ENCODE assay signal across 8 cellular contexts in the genomic region with DNA sequence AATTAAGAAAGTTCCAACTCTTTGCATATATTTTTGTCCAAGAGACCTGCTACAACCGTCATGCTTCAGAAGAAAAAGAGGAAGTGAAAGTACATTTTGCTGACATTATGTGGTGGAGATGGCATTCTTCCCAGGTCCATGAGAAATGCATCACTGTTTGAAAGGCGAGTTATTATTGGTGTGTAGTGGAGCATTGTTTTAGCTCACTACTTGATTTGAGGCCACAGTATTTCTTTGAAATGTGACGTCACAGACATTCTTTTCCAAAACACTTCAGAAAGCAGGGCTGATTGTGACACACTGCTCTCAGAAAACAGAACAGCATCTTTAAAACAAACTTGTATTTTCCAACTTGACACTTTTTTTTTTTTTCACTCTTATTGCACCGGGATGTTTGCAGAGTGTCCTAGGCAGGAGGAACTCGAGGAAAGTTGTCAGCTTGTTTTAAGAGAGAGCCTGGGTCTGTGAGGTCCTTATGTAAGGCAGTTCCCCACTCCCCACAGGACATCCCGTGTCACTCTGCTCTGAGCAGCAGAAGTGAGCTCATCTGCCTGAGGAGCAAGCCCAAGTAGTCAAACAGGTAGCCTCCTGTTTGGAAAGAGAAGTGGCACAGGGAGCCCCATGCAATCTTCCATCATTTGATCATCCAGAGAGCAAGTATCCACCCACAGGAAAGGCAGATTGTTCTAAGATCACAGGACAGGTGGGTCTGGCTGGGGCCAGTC.
DNase-seq lines count a peak whose midpoint lies in the region; ATAC-seq and TF ChIP-seq lines count a peak whose summit lies in the region.

No MANE protein-coding gene starts in this region.

- peak overlapping the region; percentile 76 for H3K4me3 ChIP-seq in endocrine pancreas (ENCODE audit: control insufficient read depth, insufficient read depth, low read length)
- H3K4me3 ChIP-seq in muscle layer of colon (ENCODE audit: low read depth in 1 of 2, low read length in 2 of 2): peak overlapping the region; percentile 4 to 59

- H3K27me3 ChIP-seq in endocrine pancreas (ENCODE audit: control insufficient read depth, insufficient read depth, low read length): no peaks in the 10 kb centered on the region
- no peaks in the 10 kb centered on the region for H3K27me3 ChIP-seq in muscle layer of colon (ENCODE audit: control insufficient read depth in 1 of 2, insufficient read depth in 2 of 2, low read length in 2 of 2)

- no peaks in the 10 kb centered on the region for H3K9me3 ChIP-seq in endocrine pancreas (ENCODE audit: control insufficient read depth, low read length)
- no peaks in the 10 kb centered on the region for H3K9me3 ChIP-seq in muscle layer of colon (ENCODE audit: low read length)

- no peaks in the 10 kb centered on the region for H3K36me3 ChIP-seq in endocrine pancreas (ENCODE audit: control insufficient read depth, insufficient read depth, low read length)
- no peaks in the 10 kb centered on the region for H3K36me3 ChIP-seq in muscle layer of colon (ENCODE audit: insufficient read depth, low read length)

- H3K4me1 ChIP-seq in endocrine pancreas (ENCODE audit: control insufficient read depth, insufficient read depth, low read length) (no peaks in the 10 kb centered on the region), muscle layer of colon (ENCODE audit: insufficient read depth, low read length) (peaks cover 13% of the 10 kb centered on the region)

- no peak for TF ChIP-seq CTCF in C4-2B (conservative IDR thresholded peaks at IDR 0.05)

- H3K27ac ChIP-seq in C4-2B: peak overlapping the region; percentile 14; the same call in 1 of the 2 replicates
- peak overlapping the region; percentile 39 for H3K27ac ChIP-seq in muscle layer of colon (ENCODE audit: low read depth, low read length)

- ATAC-seq in GM19023 (IDR thresholded peaks at IDR 0.05; ENCODE audit: unreplicated experiment): peak; percentile 83
- peak; percentile 92 for ATAC-seq in HG03097 (IDR thresholded peaks at IDR 0.05; ENCODE audit: low FRiP score, unreplicated experiment)

- DNase-seq in RPMI8226 (peak; percentile 94), NCI-H1694 (lab: John Stamatoyannopoulos, UW) (no peak), NCI-H2196 treated with DMSO at 0.1 percent for 48 hours (lab: John Stamatoyannopoulos, UW; ENCODE audit: unreplicated experiment) (no peak)

- H3K9ac ChIP-seq in endocrine pancreas (ENCODE audit: control insufficient read depth, insufficient read depth, low read length) (no peak overlapping the region), muscle layer of colon (ENCODE audit: low read length) (peak overlapping the region; percentile 47)
